In genomic region chr12:45989277-45989856, GRCh38 we compare ENCODE assay signal across 8 cellular contexts. TPM values are rescaled to one million over a fixed set of nuclear protein-coding genes. Genes with fewer than 3 reads are reported as not detected.
DNase-seq lines count a peak whose midpoint lies in the region; ATAC-seq and TF ChIP-seq lines count a peak whose summit lies in the region.

No MANE protein-coding gene starts in this region.

- peaks cover 15% of the 10 kb centered on the region for H3K4me1 ChIP-seq in ACC112 (ENCODE audit: control insufficient read depth, insufficient read depth, low read length, unreplicated experiment)
- peaks cover 44% of the 10 kb centered on the region for H3K4me1 ChIP-seq in OCI-LY1 (ENCODE audit: insufficient read depth, low read length, severe bottlenecking)

- TF ChIP-seq CTCF in GM13977 (IDR thresholded peaks at IDR 0.05; ENCODE audit: extremely low read depth, insufficient read depth, missing control alignments) (no peak), OCI-LY1 (IDR thresholded peaks at IDR 0.05; ENCODE audit: low read length) (no peak), coronary artery (IDR thresholded peaks at IDR 0.05) (no peak), mesothelial cell of epicardium (IDR thresholded peaks at IDR 0.05; ENCODE audit: unreplicated experiment) (no peak), type B pancreatic cell (conservative IDR thresholded peaks at IDR 0.05) (no peak)

- peak overlapping the region; percentile 88 for H3K4me2 ChIP-seq in OCI-LY1 (ENCODE audit: low read length)

- peak overlapping the region; percentile 79 for H3K4me3 Mint-ChIP-seq in mesothelial cell of epicardium
- H3K4me3 Mint-ChIP-seq in type B pancreatic cell, result peak overlapping the region; percentile 96

- H3K27ac ChIP-seq in ACC112 (ENCODE audit: low read depth, low read length) (peak overlapping the region; percentile 90), OCI-LY1 (ENCODE audit: low read depth, low read length, poor library complexity, severe bottlenecking) (peak overlapping the region; percentile 89), coronary artery (peak overlapping the region; percentile 98 to 99)

- H3K4me1 Mint-ChIP-seq in mesothelial cell of epicardium (peaks cover 51% of the 10 kb centered on the region), type B pancreatic cell (ENCODE audit: unreplicated experiment) (peaks cover 41% of the 10 kb centered on the region)

- no peaks in the 10 kb centered on the region for H4K20me1 ChIP-seq in OCI-LY1 (ENCODE audit: insufficient read depth, low read length)

- H3K9me2 ChIP-seq in OCI-LY1 (ENCODE audit: low read depth, low read length), result no peaks in the 10 kb centered on the region

- ATAC-seq in HG02943 (IDR thresholded peaks at IDR 0.05; ENCODE audit: low read depth, unreplicated experiment), result peak; percentile 21

- H3K36me3 Mint-ChIP-seq in mesothelial cell of epicardium (peaks cover 11% of the 10 kb centered on the region), type B pancreatic cell (peaks cover 23% of the 10 kb centered on the region)

- H3K27me3 ChIP-seq in ACC112 (ENCODE audit: insufficient read depth, low read length) (no peaks in the 10 kb centered on the region), OCI-LY1 (ENCODE audit: insufficient read depth, low read length) (no peaks in the 10 kb centered on the region)

- H3K27me3 Mint-ChIP-seq in mesothelial cell of epicardium (ENCODE audit: low read depth) (no peaks in the 10 kb centered on the region), type B pancreatic cell (peaks cover 4% of the 10 kb centered on the region)

- H3K79me2 ChIP-seq in ACC112 (ENCODE audit: control insufficient read depth, insufficient read depth, low read length, unreplicated experiment) (peaks cover 56% of the 10 kb centered on the region), OCI-LY1 (ENCODE audit: insufficient read depth, low read length) (peaks cover 52% of the 10 kb centered on the region)

- H3K9me3 Mint-ChIP-seq in mesothelial cell of epicardium (no peaks in the 10 kb centered on the region), type B pancreatic cell (peaks cover 9% of the 10 kb centered on the region)

- H2AFZ ChIP-seq in ACC112 (ENCODE audit: low read length, unreplicated experiment), result peak overlapping the region; percentile 92
- no peak overlapping the region for H2AFZ ChIP-seq in OCI-LY1 (ENCODE audit: low read length)

- in situ Hi-C loops in GM13977 (cut with MboI; ENCODE audit: low pct_unique_long_range_greater_than_20kb, low sequenced_read_pairs, unreplicated experiment), result no loop called here

- H3K36me3 ChIP-seq in ACC112 (ENCODE audit: insufficient read depth, low read length) (peaks cover 14% of the 10 kb centered on the region), OCI-LY1 (ENCODE audit: insufficient read depth, low read length) (peaks cover 26% of the 10 kb centered on the region)

- H3K9ac ChIP-seq in OCI-LY1 (ENCODE audit: low read length), result peak overlapping the region; percentile 97

- DNase-seq in GM13977 (ENCODE audit: low spot score) (peak; percentile 36), coronary artery (ENCODE audit: low spot score) (no peak), mesothelial cell of epicardium (ENCODE audit: low spot score in 2 of 2, unreplicated experiment in 2 of 2) (no peak), type B pancreatic cell (ENCODE audit: extremely low spot score, unreplicated experiment) (no peak), globus pallidus (ENCODE audit: low spot score) (no peak)

- peak overlapping the region; percentile 97 for H3K27ac Mint-ChIP-seq in mesothelial cell of epicardium
- peak overlapping the region; percentile 99 for H3K27ac Mint-ChIP-seq in type B pancreatic cell

- H3F3A ChIP-seq in OCI-LY1 (ENCODE audit: insufficient read depth, low read length), result 0 out of 2 replicates have a peak, but pooled peaks cover 3% of the 10 kb centered on the region

- no peaks in the 10 kb centered on the region for H3K9me3 ChIP-seq in OCI-LY1 (ENCODE audit: low read length)

- peak overlapping the region; percentile 88 for H3K4me3 ChIP-seq in ACC112 (ENCODE audit: low read depth, low read length)
- peak overlapping the region; percentile 91 for H3K4me3 ChIP-seq in OCI-LY1 (ENCODE audit: low read depth, low read length, poor library complexity, severe bottlenecking)
- peak overlapping the region; percentile 81 for H3K4me3 ChIP-seq in coronary artery

RNA-seq across cellular contexts. Expression of gene SCAF11, which starts 1.0 kb away (rescaled TPM):
- total RNA-seq in mesothelial cell of epicardium, result 112 to 122 TPM (median 119 TPM) in 3 replicates
- 96.9 and 107 TPM in 2 replicates for total RNA-seq in type B pancreatic cell (ENCODE audit: low replicate concordance)
